In the genomic region with DNA sequence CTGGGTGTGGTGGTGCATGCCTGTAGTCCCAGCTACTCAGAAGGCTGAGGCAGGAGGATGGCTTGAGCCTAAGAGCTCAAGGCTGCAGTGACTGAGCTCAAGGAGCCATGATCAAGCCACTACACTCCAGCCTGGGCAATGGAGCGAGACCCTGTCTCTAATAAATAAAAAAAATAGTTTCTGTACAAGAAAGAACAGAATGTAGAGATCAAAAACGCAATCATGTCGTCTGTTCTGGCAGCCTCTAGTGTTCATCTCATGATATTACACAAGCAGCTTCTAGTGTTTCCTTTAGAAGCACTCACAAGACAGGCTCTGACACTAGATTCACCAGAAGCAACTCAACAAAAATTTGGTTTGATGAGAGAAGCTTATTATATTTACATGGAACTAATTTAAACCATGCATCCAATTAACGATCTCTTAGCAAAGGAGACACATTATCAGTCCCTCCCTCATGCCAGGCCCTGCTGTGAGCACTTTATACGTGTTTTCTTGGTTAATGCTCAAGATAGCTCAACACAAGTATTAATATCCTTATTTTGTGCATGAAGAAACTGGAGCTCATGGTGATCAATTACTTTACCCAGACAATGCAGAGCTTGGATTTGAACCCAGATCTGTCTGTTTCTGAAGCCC, we compare ENCODE assay signal across 8 cellular contexts. TPM values are rescaled to one million over a fixed set of nuclear protein-coding genes. Genes with fewer than 3 reads are reported as not detected.
A peak's percentile ranks its signal among the peaks of the same experiment; 100 is the strongest.
DNase-seq lines count a peak whose midpoint lies in the region; ATAC-seq and TF ChIP-seq lines count a peak whose summit lies in the region.

No MANE protein-coding gene starts in this region.

- no peak for ATAC-seq in HG03378 (IDR thresholded peaks at IDR 0.05; ENCODE audit: unreplicated experiment)

- no peak for TF ChIP-seq POLR2A in vagina (IDR thresholded peaks at IDR 0.05)

- H3K36me3 Mint-ChIP-seq in brain: no peaks in the 10 kb centered on the region

- no peaks in the 10 kb centered on the region for H3K9me3 ChIP-seq in vagina

- H3K27ac Mint-ChIP-seq in brain: peak overlapping the region in 1 of 5 experiments; percentile 55

- TF ChIP-seq CTCF in AG09319 (IDR thresholded peaks at IDR 0.05; ENCODE audit: low read depth, low read length): peak; percentile 90
- peak; percentile 74 for TF ChIP-seq CTCF in GM12865 (IDR thresholded peaks at IDR 0.05; ENCODE audit: insufficient read depth, low read depth, low read length, missing control alignments)
- TF ChIP-seq CTCF in brain (conservative IDR thresholded peaks at IDR 0.05): peak; percentile 67 to 84
- peak; percentile 37 to 79 (median 53) for TF ChIP-seq CTCF in vagina (IDR thresholded peaks at IDR 0.05)

- DNase-seq in AG09319 (ENCODE audit: extremely low read depth, low read depth): peak; percentile 44
- DNase-seq in GM12865 (ENCODE audit: low read depth): peak; percentile 35
- DNase-seq in NCI-H2196 (lab: John Stamatoyannopoulos, UW; ENCODE audit: unreplicated experiment): peak; percentile 23
- DNase-seq in kidney tubule cell (ENCODE audit: low spot score): peak; percentile 83
- peak in 1 of 2 donors; percentile 67 for DNase-seq in vagina (ENCODE audit: extremely low spot score in 2 of 2)
- no peak for DNase-seq in activated CD4-positive, alpha-beta T cell treated with anti-CD3 and anti-CD28 coated beads, Interleukin-2, amount 50 U/mL, for 1 hour

- H3K4me3 Mint-ChIP-seq in brain: no peak overlapping the region

- no peaks in the 10 kb centered on the region for H3K27me3 ChIP-seq in vagina

- H3K9me3 Mint-ChIP-seq in brain: peaks cover 11 to 26% (median 16%) of the 10 kb centered on the region in 5 experiments

- peak overlapping the region; percentile 50 for H3K27ac ChIP-seq in vagina

- H3K4me1 ChIP-seq in vagina: peaks cover 10% of the 10 kb centered on the region

- H3K4me3 ChIP-seq in GM12865 (ENCODE audit: low read depth, low read length) (no peak overlapping the region), vagina (no peak overlapping the region)

- H3K4me1 Mint-ChIP-seq in brain: no peaks in the 10 kb centered on the region

- intact Hi-C loops in vagina (cut with DNase I): no loop called here

- no peaks in the 10 kb centered on the region for H3K36me3 ChIP-seq in vagina

- H3K27me3 Mint-ChIP-seq in brain: peaks cover 12% of the 10 kb centered on the region

RNA-seq across cellular contexts. Expression of gene KRTAP17-1, which starts 6.9 kb away (rescaled TPM):
- not detected for polyA plus RNA-seq in brain (ENCODE audit: insufficient read depth, low read depth, low replicate concordance)
- not detected for total RNA-seq in vagina

RNA-seq across cellular contexts. Expression of gene KRTAP16-1, which starts 13.3 kb away (rescaled TPM):
- not detected for polyA plus RNA-seq in brain (ENCODE audit: insufficient read depth, low read depth, low replicate concordance)
- not detected for total RNA-seq in vagina

RNA-seq across cellular contexts. Expression of gene KRTAP29-1, which starts 19.7 kb away (rescaled TPM):
- not detected for polyA plus RNA-seq in brain (ENCODE audit: insufficient read depth, low read depth, low replicate concordance)
- total RNA-seq in vagina: not detected

RNA-seq across cellular contexts. Expression of gene KRT33A, which starts 28.2 kb away (rescaled TPM):
- polyA plus RNA-seq in brain (ENCODE audit: insufficient read depth, low read depth, low replicate concordance): not detected
- 1.5 TPM for total RNA-seq in vagina

RNA-seq across cellular contexts. Expression of gene KRTAP9-7, which starts 46.9 kb away (rescaled TPM):
- not detected for polyA plus RNA-seq in brain (ENCODE audit: insufficient read depth, low read depth, low replicate concordance)
- total RNA-seq in vagina: not detected
